In the genomic region with DNA sequence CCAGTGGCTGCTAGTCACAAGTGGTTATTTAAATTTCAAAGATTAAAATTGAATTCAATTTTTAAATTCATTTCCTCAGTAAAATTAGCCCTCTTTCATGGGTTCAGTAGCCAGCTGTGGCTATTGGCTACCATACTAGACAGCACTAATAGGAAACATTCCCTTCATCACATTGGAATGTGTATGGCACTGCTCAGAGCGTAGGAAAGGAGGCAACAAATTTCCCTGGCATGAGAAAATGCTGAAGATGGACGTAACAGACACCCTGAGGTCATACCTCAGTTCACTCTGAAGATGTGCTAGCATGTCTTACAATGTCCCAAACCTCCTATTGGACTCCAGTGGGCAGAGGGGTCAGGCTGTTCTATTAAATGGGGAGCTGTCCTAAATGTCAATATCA, we compare ENCODE assay signal across 22 cellular contexts.
"Had no signal": no experiment of that assay in that cellular context is flagged by ENCODE, and none has a peak within 500 bp of the region (broad histone marks: within the 10 kb centered on the region; RNA-seq: fewer than 3 reads in every experiment).

No MANE protein-coding gene starts in this region.

- ATAC-seq: effector memory CD8-positive, alpha-beta T cell; left lobe of liver; naive thymus-derived CD4-positive, alpha-beta T cell; psoas muscle; right cardiac atrium; stimulated activated naive B cell treated with anti-CD40 and anti-IgM and Interleukin-4, amounts not matched to agents 10 μg/mL and 1 μg/mL and 100 μg/mL, for 72 hours had no signal

- H3K4me3 Mint-ChIP-seq: effector memory CD8-positive, alpha-beta T cell; naive thymus-derived CD4-positive, alpha-beta T cell; nephron; neural progenitor cell; stimulated activated naive B cell treated with anti-CD40 and anti-IgM and Interleukin-4, amounts not matched to agents 10 μg/mL and 1 μg/mL and 100 μg/mL, for 72 hours; stimulated activated naive CD8-positive, alpha-beta T cell treated with anti-CD3 and anti-CD28 coated beads, Interleukin-15, Interleukin-2, amounts not matched to agents 100 ng/mL and 50 ng/mL, for 24 hours had no signal

- H3K9me3 Mint-ChIP-seq: nephron; stimulated activated naive B cell treated with anti-CD40 and anti-IgM and Interleukin-4, amounts not matched to agents 10 μg/mL and 1 μg/mL and 100 μg/mL, for 72 hours; stimulated activated naive CD8-positive, alpha-beta T cell treated with anti-CD3 and anti-CD28 coated beads, Interleukin-15, Interleukin-2, amounts not matched to agents 100 ng/mL and 50 ng/mL, for 24 hours had no signal

- DNase-seq: cortex of kidney; effector memory CD8-positive, alpha-beta T cell; erythroblast; esophagus squamous epithelium; mammary epithelial cell; mesendoderm; midbrain; naive thymus-derived CD4-positive, alpha-beta T cell; psoas muscle; right cardiac atrium; small intestine; stimulated activated CD4-positive, alpha-beta T cell treated with anti-CD3 and anti-CD28 coated beads, Interleukin-15, amount 100 ng/mL, for 24 hours; stimulated activated CD4-positive, alpha-beta T cell treated with anti-CD3 and anti-CD28 coated beads, Interleukin-2, amount 100 ng/mL, for 48 hours; stimulated activated naive B cell treated with anti-CD40 and anti-IgM and Interleukin-4, amounts not matched to agents 10 μg/mL and 1 μg/mL and 100 μg/mL, for 72 hours; uterus had no signal

- H3K27me3 ChIP-seq: neural progenitor cell, tibial nerve, upper lobe of left lung, uterus had no signal

- H3K4me1 Mint-ChIP-seq: naive thymus-derived CD4-positive, alpha-beta T cell; nephron; stimulated activated naive B cell treated with anti-CD40 and anti-IgM and Interleukin-4, amounts not matched to agents 10 μg/mL and 1 μg/mL and 100 μg/mL, for 72 hours had no signal

- H3K27me3 Mint-ChIP-seq: effector memory CD8-positive, alpha-beta T cell had no signal

- H3K27ac Mint-ChIP-seq: effector memory CD8-positive, alpha-beta T cell; naive thymus-derived CD4-positive, alpha-beta T cell; nephron; neural progenitor cell; stimulated activated naive B cell treated with anti-CD40 and anti-IgM and Interleukin-4, amounts not matched to agents 10 μg/mL and 1 μg/mL and 100 μg/mL, for 72 hours; stimulated activated naive CD8-positive, alpha-beta T cell treated with anti-CD3 and anti-CD28 coated beads, Interleukin-15, Interleukin-2, amounts not matched to agents 100 ng/mL and 50 ng/mL, for 24 hours had no signal

- H3K9me3 ChIP-seq: esophagus squamous epithelium, psoas muscle, thoracic aorta, uterus had no signal

- H3K27ac ChIP-seq: esophagus squamous epithelium, neural progenitor cell, psoas muscle, thoracic aorta, tibial nerve, uterus had no signal

- H3K36me3 Mint-ChIP-seq: naive thymus-derived CD4-positive, alpha-beta T cell; neural progenitor cell; stimulated activated naive B cell treated with anti-CD40 and anti-IgM and Interleukin-4, amounts not matched to agents 10 μg/mL and 1 μg/mL and 100 μg/mL, for 72 hours had no signal
